In the genomic region with DNA sequence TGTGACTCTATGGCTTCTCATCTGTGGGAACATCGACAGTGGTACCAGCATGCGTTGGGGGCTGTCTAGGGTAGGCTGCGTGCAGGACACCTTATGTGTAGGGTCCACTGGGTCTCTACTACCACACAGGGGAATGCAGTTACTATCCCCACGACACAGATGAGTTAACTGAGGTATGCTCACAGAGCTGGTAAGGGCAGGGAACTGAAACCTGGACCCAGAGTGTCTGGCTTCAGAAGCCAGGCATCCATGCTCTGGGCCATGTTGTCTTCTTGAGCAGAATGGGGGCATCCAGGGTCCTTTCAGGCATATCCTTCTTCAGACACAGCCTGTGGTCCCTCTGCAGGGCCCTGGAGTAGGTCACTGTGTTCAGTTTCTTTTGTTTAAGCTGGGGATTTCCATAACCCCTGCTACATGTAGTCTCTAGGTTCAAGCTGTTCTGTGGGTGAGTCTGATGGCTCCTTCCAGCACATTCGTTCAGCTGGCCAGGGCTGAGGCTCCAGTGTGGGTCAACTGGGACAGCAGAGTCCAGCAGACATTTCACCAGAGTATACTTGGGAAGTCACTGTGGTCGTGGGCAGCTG, we compare ENCODE assay signal across 22 cellular contexts.
"Had no signal": no experiment of that assay in that cellular context is flagged by ENCODE, and none has a peak within 500 bp of the region (broad histone marks: within the 10 kb centered on the region; RNA-seq: fewer than 3 reads in every experiment).

No MANE protein-coding gene starts in this region.

- DNase-seq: activated CD4-positive, alpha-beta T cell treated with anti-CD3 and anti-CD28 coated beads, Interleukin-2, amount 10 ng/mL, durations not matched to agents 24 days and 14 days; activated CD4-positive, CD25-positive, alpha-beta regulatory T cell; activated CD8-positive, alpha-beta memory T cell treated with anti-CD3 and anti-CD28 coated beads for 24 hours; activated CD8-positive, alpha-beta memory T cell treated with anti-CD3 and anti-CD28 coated beads, Interleukin-2, amount 50 U/mL, for 48 hours; activated gamma-delta T cell; activated T-cell treated with anti-CD3 and anti-CD28 coated beads, Interleukin-2, amount 50 U/mL, for 72 hours; adrenal gland; foreskin keratinocyte; hippocampal formation; left cardiac atrium; mesenchymal stem cell; mucosa of descending colon; naive B cell; stimulated activated CD4-positive, alpha-beta T cell treated with anti-CD3 and anti-CD28 coated beads, Interleukin-2, amount 100 ng/mL, for 24 hours; stomach; upper lobe of left lung had no signal

- H3K27ac ChIP-seq: adrenal gland, breast epithelium, coronary artery, foreskin keratinocyte, stomach, upper lobe of left lung had no signal

- H3K4me1 ChIP-seq: foreskin keratinocyte had no signal

- H3K36me3 ChIP-seq: adrenal gland, breast epithelium, stomach, upper lobe of left lung had no signal

- H3K4me3 ChIP-seq: adrenal gland, breast epithelium, coronary artery, mucosa of descending colon, stomach, upper lobe of left lung had no signal

- H3K27me3 ChIP-seq: adrenal gland, foreskin keratinocyte, stomach, upper lobe of left lung had no signal

- FAIRE-seq: astrocyte, islet of Langerhans, TTC549 had no signal

- H3K9me3 ChIP-seq: adrenal gland, breast epithelium, mucosa of descending colon, stomach, upper lobe of left lung had no signal

- ATAC-seq: activated naive CD4-positive, alpha-beta T cell treated with anti-CD3 and anti-CD28 coated beads, Interleukin-2, amount 50 U/mL, for 72 hours; activated T-cell treated with anti-CD3 and anti-CD28 coated beads, Interleukin-2, amount 50 U/mL, for 72 hours; foreskin keratinocyte; left cardiac atrium; mucosa of descending colon had no signal
